8 cellular contexts compared by ENCODE assay signal in genomic region chr12:40946612-40947194, GRCh38.
A peak's percentile ranks its signal among the peaks of the same experiment; 100 is the strongest.
DNase-seq lines count a peak whose midpoint lies in the region; ATAC-seq and TF ChIP-seq lines count a peak whose summit lies in the region.

No MANE protein-coding gene starts in this region.

- 0% methylated on average over 1 of the region's 1 CpG for WGBS in smooth muscle cell (ENCODE audit: low lambda C conversion rate)

- no peaks in the 10 kb centered on the region for H3K36me3 ChIP-seq in smooth muscle cell (ENCODE audit: low read depth)

- no peak overlapping the region for H2AFZ ChIP-seq in smooth muscle cell (ENCODE audit: low read depth)

- H4K20me1 ChIP-seq in smooth muscle cell (ENCODE audit: low read depth), result no peaks in the 10 kb centered on the region

- no peaks in the 10 kb centered on the region for H3K79me2 ChIP-seq in smooth muscle cell (ENCODE audit: low read depth)

- no peak overlapping the region for H3K27ac ChIP-seq in smooth muscle cell (ENCODE audit: low read depth)

- H3K9ac ChIP-seq in smooth muscle cell (ENCODE audit: low read depth), result no peak overlapping the region

- peak; percentile 74 for DNase-seq in DMS53 treated with DMSO at 0.1 percent for 48 hours (lab: John Stamatoyannopoulos, UW; ENCODE audit: unreplicated experiment)
- peak; percentile 10 for DNase-seq in RPMI7951 (ENCODE audit: low read depth)
- peak; percentile 59 for DNase-seq in fibroblast of the aortic adventitia (ENCODE audit: low read depth)
- no peak for DNase-seq in smooth muscle cell (lab: John Stamatoyannopoulos, UW; ENCODE audit: unreplicated experiment)
- DNase-seq in HK-2 (ENCODE audit: unreplicated experiment), result no peak
- no peak for DNase-seq in stimulated activated CD4-positive, alpha-beta T cell treated with anti-CD3 and anti-CD28 coated beads, Interleukin-4, amount 100 ng/mL, for 1 hour

- ATAC-seq in HG03432 (IDR thresholded peaks at IDR 0.05; ENCODE audit: unreplicated experiment), result peak; percentile 64
- no peak for ATAC-seq in HG02623 (IDR thresholded peaks at IDR 0.05; ENCODE audit: unreplicated experiment)

- TF ChIP-seq CTCF in fibroblast of the aortic adventitia (IDR thresholded peaks at IDR 0.05; ENCODE audit: insufficient read depth, low read length) (peak; percentile 60), smooth muscle cell (IDR thresholded peaks at IDR 0.05; ENCODE audit: borderline replicate concordance, insufficient read depth, poor library complexity, severe bottlenecking) (peak; percentile 72)

- peaks cover 4% of the 10 kb centered on the region for H3F3A ChIP-seq in smooth muscle cell (ENCODE audit: low read depth)

- H3K9me3 ChIP-seq in smooth muscle cell (replicated peaks; ENCODE audit: low read depth), result no peaks in the 10 kb centered on the region

- no peak overlapping the region for H3K4me2 ChIP-seq in smooth muscle cell

- no peaks in the 10 kb centered on the region for H3K27me3 ChIP-seq in smooth muscle cell (ENCODE audit: low read depth)

- H3K4me3 ChIP-seq in fibroblast of the aortic adventitia (ENCODE audit: low read depth, low read length) (no peak overlapping the region), smooth muscle cell (no peak overlapping the region)

- peaks cover 5% of the 10 kb centered on the region for H3K4me1 ChIP-seq in smooth muscle cell (ENCODE audit: low read depth)

Comparison
In these comparisons a context has a peak if more than half of its experiments do, and no peak if none do; other contexts are left out.
1. DNase-seq: peak in DMS53 treated with DMSO at 0.1 percent for 48 hours (single experiment), RPMI7951 (single experiment) and fibroblast of the aortic adventitia (single experiment); none in smooth muscle cell (single experiment), HK-2 (single experiment) and stimulated activated CD4-positive, alpha-beta T cell treated with anti-CD3 and anti-CD28 coated beads, Interleukin-4, amount 100 ng/mL, for 1 hour (single experiment).